9 cellular contexts compared by ENCODE assay signal in genomic region chr5:137220523-137220927, GRCh38.
DNase-seq lines count a peak whose midpoint lies in the region; ATAC-seq and TF ChIP-seq lines count a peak whose summit lies in the region.
"Had no signal": no experiment of that assay in that cellular context is flagged by ENCODE, and none has a peak within 500 bp of the region (broad histone marks: within the 10 kb centered on the region; RNA-seq: fewer than 3 reads in every experiment).

No MANE protein-coding gene starts in this region.

- no peak overlapping the region for H3K27ac ChIP-seq in CD4-positive, alpha-beta memory T cell (ENCODE audit: low read depth, low read length)
- H3K27ac ChIP-seq: neutrophil had no signal

- CTCF ChIA-PET in activated naive CD4-positive, alpha-beta T cell treated with anti-CD3 and anti-CD28 coated beads for 36 hours (lab: Charles Lee): no interaction called here
- CTCF ChIA-PET in CD4-positive, alpha-beta memory T cell (lab: Charles Lee; ENCODE audit: partially characterized antibody): no interaction called here

- H3K4me3 Mint-ChIP-seq in activated naive CD4-positive, alpha-beta T cell treated with anti-CD3 and anti-CD28 coated beads for 36 hours: no peak overlapping the region
- H3K4me3 Mint-ChIP-seq in CD4-positive, alpha-beta memory T cell: no peak overlapping the region

- H3K4me1 ChIP-seq in CD4-positive, alpha-beta memory T cell (ENCODE audit: insufficient read depth, low read length): no peaks in the 10 kb centered on the region

- H3K27ac Mint-ChIP-seq in activated naive CD4-positive, alpha-beta T cell treated with anti-CD3 and anti-CD28 coated beads for 36 hours: no peak overlapping the region
- H3K27ac Mint-ChIP-seq in CD4-positive, alpha-beta memory T cell: no peak overlapping the region

- intact Hi-C loops in activated naive CD4-positive, alpha-beta T cell treated with anti-CD3 and anti-CD28 coated beads for 36 hours (cut with micrococcal nuclease): loop anchor here (10.0 kb wide), 1 partner anchor 976 kb away; no protein-coding TSS in a partner anchor
- intact Hi-C loops in CD4-positive, alpha-beta memory T cell (cut with micrococcal nuclease): no loop called here

- no peak overlapping the region for H3K4me3 ChIP-seq in cardiac fibroblast (replicated peaks in 1 of 2; ENCODE audit: low read depth in 2 of 2, low read length in 2 of 2)
- H3K4me3 ChIP-seq in CD4-positive, alpha-beta memory T cell (ENCODE audit: low read length in 2 of 2): no peak overlapping the region

- DNase-seq in COR-L47 (lab: John Stamatoyannopoulos, UW) (peak; percentile 64), NCI-H748 treated with DMSO at 0.1 percent for 48 hours (lab: John Stamatoyannopoulos, UW) (peak; percentile 33), cardiac fibroblast (ENCODE audit: low read depth in 2 of 2) (peak; percentile 75 to 95), medulla oblongata (ENCODE audit: extremely low spot score) (peak; percentile 35)
- no peak for DNase-seq in activated naive CD4-positive, alpha-beta T cell treated with anti-CD3 and anti-CD28 coated beads for 36 hours
- DNase-seq in CD4-positive, alpha-beta memory T cell: no peak

- no peaks in the 10 kb centered on the region for H3K9me3 ChIP-seq in CD4-positive, alpha-beta memory T cell (ENCODE audit: control insufficient read depth in 1 of 2, low read length in 2 of 2)
- H3K9me3 ChIP-seq: neutrophil had no signal

- H3K9me3 Mint-ChIP-seq in activated naive CD4-positive, alpha-beta T cell treated with anti-CD3 and anti-CD28 coated beads for 36 hours: no peaks in the 10 kb centered on the region
- H3K9me3 Mint-ChIP-seq in CD4-positive, alpha-beta memory T cell: no peaks in the 10 kb centered on the region

- POLR2A ChIA-PET in CD4-positive, alpha-beta memory T cell (lab: Charles Lee; ENCODE audit: partially characterized antibody): no interaction called here

- TF ChIP-seq CTCF in cardiac fibroblast (IDR thresholded peaks at IDR 0.05; ENCODE audit: low read depth, low read length): peak; percentile 65

- H3K4me1 Mint-ChIP-seq in activated naive CD4-positive, alpha-beta T cell treated with anti-CD3 and anti-CD28 coated beads for 36 hours (ENCODE audit: low read depth): no peaks in the 10 kb centered on the region
- H3K4me1 Mint-ChIP-seq in CD4-positive, alpha-beta memory T cell: no peaks in the 10 kb centered on the region

- H3K27me3 ChIP-seq in CD4-positive, alpha-beta memory T cell (ENCODE audit: insufficient read depth, low read length): no peaks in the 10 kb centered on the region
- H3K27me3 ChIP-seq: neutrophil had no signal

- no peaks in the 10 kb centered on the region for H3K36me3 Mint-ChIP-seq in activated naive CD4-positive, alpha-beta T cell treated with anti-CD3 and anti-CD28 coated beads for 36 hours (ENCODE audit: low read depth)
- H3K36me3 Mint-ChIP-seq in CD4-positive, alpha-beta memory T cell: no peaks in the 10 kb centered on the region

- ATAC-seq in GM19035 (IDR thresholded peaks at IDR 0.05; ENCODE audit: unreplicated experiment): peak; percentile 83
- ATAC-seq in HG03354 (IDR thresholded peaks at IDR 0.05; ENCODE audit: poor library complexity, severe bottlenecking, unreplicated experiment): peak; percentile 78

- no peaks in the 10 kb centered on the region for H3K36me3 ChIP-seq in CD4-positive, alpha-beta memory T cell (ENCODE audit: insufficient read depth, low read length)
- H3K36me3 ChIP-seq: neutrophil had no signal

- H3K27me3 Mint-ChIP-seq in activated naive CD4-positive, alpha-beta T cell treated with anti-CD3 and anti-CD28 coated beads for 36 hours (ENCODE audit: low read depth): peaks cover 6% of the 10 kb centered on the region
- H3K27me3 Mint-ChIP-seq in CD4-positive, alpha-beta memory T cell: peaks cover 0 to 1% of the 10 kb centered on the region in 2 donors

Comparison
In these comparisons a context has a peak if more than half of its experiments do, and no peak if none do; other contexts are left out.
1. DNase-seq: peak in COR-L47 (single experiment), NCI-H748 treated with DMSO at 0.1 percent for 48 hours (single experiment), cardiac fibroblast (2 of 2) and medulla oblongata (single experiment); none in activated naive CD4-positive, alpha-beta T cell treated with anti-CD3 and anti-CD28 coated beads for 36 hours (single experiment) and CD4-positive, alpha-beta memory T cell (0 of 5).